3 cellular contexts compared by ENCODE assay signal in genomic region chr1:201945157-201945556, GRCh38.
A peak's percentile ranks its signal among the peaks of the same experiment; 100 is the strongest.
TF ChIP-seq lines count a peak whose summit lies in the region.

No MANE protein-coding gene starts in this region.

TF ChIP-seq in HEK293, 187 proteins besides CTCF, POLR2A, EP300 and RAD21:
- TF ChIP-seq ZNF626 (tag by site-specific recombination; IDR thresholded peaks at IDR 0.05): no peak
- TF ChIP-seq ZSCAN16 (tag by site-specific recombination; IDR thresholded peaks at IDR 0.05): no peak
- TF ChIP-seq ZFP3 (tag by site-specific recombination; IDR thresholded peaks at IDR 0.05; ENCODE audit: low read depth): no peak
- TF ChIP-seq IKZF3 (tag by site-specific recombination; IDR thresholded peaks at IDR 0.05): no peak; the same call in 1 of the 2 replicates
- peak; percentile 45; the same call in 1 of the 2 replicates for TF ChIP-seq GLIS1 (tag by site-specific recombination; IDR thresholded peaks at IDR 0.05)
- no peak for TF ChIP-seq ZNF585B (tag by site-specific recombination; IDR thresholded peaks at IDR 0.05)
- no peak for TF ChIP-seq ZNF350 (tag by site-specific recombination; IDR thresholded peaks at IDR 0.05)

TF ChIP-seq in K562, 482 proteins besides CTCF, POLR2A, EP300 and RAD21 (continues in another document):
- TF ChIP-seq TEAD4 (IDR thresholded peaks at IDR 0.05; ENCODE audit: low read length): peak; percentile 47; the same call in 1 of the 2 replicates
- TF ChIP-seq TEAD4 (CRISPR knock-in tag; IDR thresholded peaks at IDR 0.05; ENCODE audit: borderline replicate concordance): no peak
- TF ChIP-seq XRCC5 (IDR thresholded peaks at IDR 0.05; ENCODE audit: low read depth, low read length): peak; percentile 78; the same call in 1 of the 2 replicates
- no peak for TF ChIP-seq STAG1 (CRISPR knock-in tag; IDR thresholded peaks at IDR 0.05; ENCODE audit: borderline replicate concordance)
- TF ChIP-seq GATAD2B (IDR thresholded peaks at IDR 0.05; ENCODE audit: borderline replicate concordance): 0 out of 2 replicates have a peak, but pooled peaks have one; percentile 13
- TF ChIP-seq ERF (CRISPR knock-in tag; IDR thresholded peaks at IDR 0.05): no peak
- no peak for TF ChIP-seq ZNF12 (CRISPR knock-in tag; IDR thresholded peaks at IDR 0.05)
- no peak for TF ChIP-seq TSHZ1 (CRISPR knock-in tag; IDR thresholded peaks at IDR 0.05)
- no peak for TF ChIP-seq RFX5 (IDR thresholded peaks at IDR 0.05; ENCODE audit: low read depth, low read length)
- peak; percentile 26; the same call in 1 of the 2 replicates for TF ChIP-seq SMC3 (conservative IDR thresholded peaks at IDR 0.05; ENCODE audit: insufficient read depth, low read depth, low read length)
- no peak for TF ChIP-seq ZBTB7A (IDR thresholded peaks at IDR 0.05; ENCODE audit: borderline replicate concordance, control insufficient read depth, low read depth, low read length)
- peak; percentile 22; the same call in 1 of the 2 replicates for TF ChIP-seq LARP7 (IDR thresholded peaks at IDR 0.05)
- peak; percentile 39; the same call in 1 of the 2 replicates for TF ChIP-seq DPF2 (IDR thresholded peaks at IDR 0.05)
- 0 out of 4 replicates have a peak, but pooled peaks of 1 of the 2 experiments have one; percentile 11 for TF ChIP-seq TRIM24 (IDR thresholded peaks at IDR 0.05)
- 0 out of 2 replicates have a peak, but pooled peaks have one; percentile 31 for TF ChIP-seq SMARCA4 (IDR thresholded peaks at IDR 0.05)
- no peak for TF ChIP-seq PBX2 (CRISPR knock-in tag; IDR thresholded peaks at IDR 0.05; ENCODE audit: low read depth)
- no peak for TF ChIP-seq PBX2 (tag; conservative IDR thresholded peaks at IDR 0.05; ENCODE audit: low read depth)
- no peak for TF ChIP-seq THAP12 (CRISPR knock-in tag; IDR thresholded peaks at IDR 0.05)
- TF ChIP-seq SMARCE1 (IDR thresholded peaks at IDR 0.05): 0 out of 2 replicates have a peak, but pooled peaks have one; percentile 23
- TF ChIP-seq TAF1 (IDR thresholded peaks at IDR 0.05; ENCODE audit: control insufficient read depth, extremely low read depth, insufficient read depth, low read length, severe bottlenecking): no peak
- TF ChIP-seq TRIM28 (IDR thresholded peaks at IDR 0.05): no peak
- TF ChIP-seq XRCC4 (IDR thresholded peaks at IDR 0.05; ENCODE audit: extremely low read depth, insufficient read depth, insufficient read length): no peak
- TF ChIP-seq EP400 (IDR thresholded peaks at IDR 0.05): no peak

TF ChIP-seq in GM12891, 5 proteins besides CTCF, POLR2A, EP300 and RAD21:
- no peak for TF ChIP-seq PAX5 (IDR thresholded peaks at IDR 0.05; ENCODE audit: insufficient read depth, low read length, severe bottlenecking)
- no peak for TF ChIP-seq POLR2AphosphoS5 (IDR thresholded peaks at IDR 0.05; ENCODE audit: low read depth, low read length)
- no peak for TF ChIP-seq TAF1 (IDR thresholded peaks at IDR 0.05; ENCODE audit: low read depth, low read length)
- TF ChIP-seq SPI1 (IDR thresholded peaks at IDR 0.05; ENCODE audit: low read depth, low read length): no peak
- TF ChIP-seq POU2F2 (IDR thresholded peaks at IDR 0.05; ENCODE audit: low read depth, low read length): no peak
